Comparison of ENCODE assay signal across 11 cellular contexts in the genomic region with DNA sequence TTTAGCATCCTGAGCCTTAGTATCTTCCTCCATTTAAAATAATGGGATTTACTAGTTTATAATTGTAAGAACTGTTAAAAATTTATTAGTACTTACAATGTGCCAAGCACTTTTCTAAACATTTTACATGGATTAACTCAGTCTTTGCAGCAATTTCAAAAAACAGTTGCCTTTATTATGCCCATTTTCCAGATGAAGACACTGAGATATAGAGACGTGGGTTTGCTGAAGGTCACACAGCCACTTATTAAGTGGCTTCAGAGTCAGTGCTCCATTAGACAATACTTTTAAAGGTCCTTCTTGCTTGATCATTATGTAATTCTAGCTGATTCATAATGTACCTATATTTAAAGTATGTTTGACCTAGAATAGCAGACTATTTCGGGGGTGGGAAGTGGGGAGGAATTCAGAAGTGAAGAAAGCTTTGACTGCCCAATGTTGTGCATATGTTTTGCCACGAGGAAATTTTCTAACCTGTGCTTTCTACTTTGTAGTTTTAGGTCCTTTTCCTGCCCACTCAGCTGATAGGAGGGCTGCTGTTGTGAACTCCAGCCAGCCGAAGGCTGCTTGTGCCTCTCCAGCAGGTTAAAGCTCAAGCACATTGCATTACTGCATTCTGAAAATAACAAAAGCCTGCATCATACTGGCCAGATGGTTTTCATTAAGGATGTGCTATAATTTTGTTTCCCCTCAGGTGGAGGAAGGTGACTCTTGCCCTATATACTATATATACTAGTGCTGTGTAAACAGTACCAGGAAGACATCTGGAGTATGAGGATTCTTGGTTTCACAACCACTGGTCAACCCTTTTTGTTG. TPM values are rescaled to one million over a fixed set of nuclear protein-coding genes. Genes with fewer than 3 reads are reported as not detected.
DNase-seq lines count a peak whose midpoint lies in the region; ATAC-seq and TF ChIP-seq lines count a peak whose summit lies in the region.
"Had no signal": no experiment of that assay in that cellular context is flagged by ENCODE, and none has a peak within 500 bp of the region (broad histone marks: within the 10 kb centered on the region; RNA-seq: fewer than 3 reads in every experiment).

No MANE protein-coding gene starts in this region.

- DNase-seq in AG10803 (ENCODE audit: low read depth) (peak; percentile 71), HFF-Myc (ENCODE audit: extremely low read depth, low read depth) (peak; percentile 82), amniotic stem cell (lab: John Stamatoyannopoulos, UW) (peak; percentile 31), mesenchymal stem cell (peak; percentile 16), germinal center (ENCODE audit: low spot score) (no peak), HuH-7.5 (ENCODE audit: low spot score) (no peak)
- DNase-seq: activated CD8-positive, alpha-beta memory T cell treated with anti-CD3 and anti-CD28 coated beads for 24 hours; effector CD4-positive, alpha-beta T cell; NCI-H82 had no signal

- no peak overlapping the region for H3K27ac ChIP-seq in mesenchymal stem cell (ENCODE audit: low read length, poor library complexity, severe bottlenecking)

- 68% methylated on average over 3 of the region's 4 CpGs for WGBS in mesenchymal stem cell

- no peak overlapping the region for H4K8ac ChIP-seq in mesenchymal stem cell (ENCODE audit: low read length)

- no peak overlapping the region for H2BK15ac ChIP-seq in mesenchymal stem cell (ENCODE audit: low read depth, poor library complexity, severe bottlenecking)

- no peak overlapping the region for H4K91ac ChIP-seq in mesenchymal stem cell (ENCODE audit: low read length)

- H2AK5ac ChIP-seq in mesenchymal stem cell (ENCODE audit: low read length, severe bottlenecking) = no peak overlapping the region

- H3K4ac ChIP-seq in mesenchymal stem cell (ENCODE audit: low read depth in 1 of 2, low read length in 2 of 2) = no peak overlapping the region

- H3K36me3 ChIP-seq in mesenchymal stem cell (ENCODE audit: control insufficient read depth in 1 of 2, insufficient read depth in 2 of 2, low read depth in 1 of 2, low read length in 2 of 2) = peaks cover 3% of the 10 kb centered on the region in 2 experiments

- no peaks in the 10 kb centered on the region for H3K27me3 ChIP-seq in mesenchymal stem cell (ENCODE audit: control insufficient read depth in 1 of 2, insufficient read depth in 1 of 2, low read length in 2 of 2)

- H2BK5ac ChIP-seq in mesenchymal stem cell (ENCODE audit: low read depth, low read length, poor library complexity, severe bottlenecking) = no peak overlapping the region

- peak overlapping the region; percentile 28 for H3K9ac ChIP-seq in mesenchymal stem cell (ENCODE audit: low read length)

- H2AFZ ChIP-seq in mesenchymal stem cell (ENCODE audit: low read depth, low read length) = no peak overlapping the region

- TF ChIP-seq CTCF in AG10803 (conservative IDR thresholded peaks at IDR 0.05; ENCODE audit: low read length) = no peak
- TF ChIP-seq CTCF in HFF-Myc (IDR thresholded peaks at IDR 0.05; ENCODE audit: low read depth, low read length, missing control alignments) = no peak

- H3K79me1 ChIP-seq in mesenchymal stem cell (replicated peaks; ENCODE audit: low read length, poor library complexity, severe bottlenecking) = peaks cover 22% of the 10 kb centered on the region

- ATAC-seq in HG02623 (IDR thresholded peaks at IDR 0.05; ENCODE audit: unreplicated experiment) (no peak), GM21381 (IDR thresholded peaks at IDR 0.05; ENCODE audit: unreplicated experiment) (no peak)

- peaks cover 4% of the 10 kb centered on the region for H3K4me1 ChIP-seq in mesenchymal stem cell (ENCODE audit: control insufficient read depth, insufficient read depth, low read depth, low read length)

- no peak overlapping the region for H2BK120ac ChIP-seq in mesenchymal stem cell (ENCODE audit: low read depth, low read length)

- no peak overlapping the region for H3K23ac ChIP-seq in mesenchymal stem cell (ENCODE audit: low read length in 2 of 2)

- H3K14ac ChIP-seq in mesenchymal stem cell (ENCODE audit: low read length in 2 of 2) = no peak overlapping the region

- no peak overlapping the region for H3K18ac ChIP-seq in mesenchymal stem cell (ENCODE audit: low read depth in 1 of 2, low read length in 2 of 2)

- H3K9me3 ChIP-seq in mesenchymal stem cell (ENCODE audit: control insufficient read depth, low read length) = no peaks in the 10 kb centered on the region

- no peak overlapping the region for H3K4me2 ChIP-seq in mesenchymal stem cell (ENCODE audit: low read length, poor library complexity, severe bottlenecking)

- no peak overlapping the region for H3K4me3 ChIP-seq in AG10803 (ENCODE audit: low read length)
- H3K4me3 ChIP-seq in HFF-Myc (replicated peaks; ENCODE audit: low read depth, low read length) = no peak overlapping the region
- no peak overlapping the region for H3K4me3 ChIP-seq in mesenchymal stem cell (ENCODE audit: insufficient read depth in 1 of 2, low read depth in 1 of 2, low read length in 2 of 2)

- no peak overlapping the region for H2BK12ac ChIP-seq in mesenchymal stem cell (ENCODE audit: low read length in 2 of 2)

RNA-seq across cellular contexts. Expression of a gene that starts 4.3 kb away (rescaled TPM):
- polyA plus RNA-seq in mesenchymal stem cell (2013, experiment 1 of 2) = 6.3 TPM
- 6.0 TPM for polyA plus RNA-seq in mesenchymal stem cell (2013, experiment 2 of 2)

RNA-seq across cellular contexts. Expression of a gene that starts 6.0 kb away (rescaled TPM):
- 68.8 TPM for polyA plus RNA-seq in mesenchymal stem cell (2013, experiment 1 of 2)
- 69.1 TPM for polyA plus RNA-seq in mesenchymal stem cell (2013, experiment 2 of 2)

RNA-seq across cellular contexts. Expression of a gene that starts 42.9 kb away (rescaled TPM):
- 89.2 TPM for polyA plus RNA-seq in mesenchymal stem cell (2013, experiment 1 of 2)
- 86.9 TPM for polyA plus RNA-seq in mesenchymal stem cell (2013, experiment 2 of 2)

Comparison
In these comparisons a context has a peak if more than half of its experiments do, and no peak if none do; other contexts are left out.
1. DNase-seq: peak in AG10803 (single experiment), HFF-Myc (single experiment), amniotic stem cell (single experiment) and mesenchymal stem cell (single experiment); none in germinal center (single experiment) and HuH-7.5 (single experiment).